Comparison of ENCODE assay signal across 13 cellular contexts in genomic region chr6:156618600-156619205, GRCh38.
DNase-seq lines count a peak whose midpoint lies in the region; ATAC-seq, FAIRE-seq and TF ChIP-seq lines count a peak whose summit lies in the region.
"Had no signal": no experiment of that assay in that cellular context is flagged by ENCODE, and none has a peak within 500 bp of the region (broad histone marks: within the 10 kb centered on the region; RNA-seq: fewer than 3 reads in every experiment).

No MANE protein-coding gene starts in this region.

- no peak overlapping the region for H3K4me3 ChIP-seq in OCI-LY1 (ENCODE audit: low read depth, low read length, poor library complexity, severe bottlenecking)
- H3K4me3 ChIP-seq in left lung = no peak overlapping the region
- H3K4me3 ChIP-seq: pancreas had no signal

- H3K4me1 ChIP-seq in OCI-LY1 (ENCODE audit: insufficient read depth, low read length, severe bottlenecking) (no peaks in the 10 kb centered on the region), left lung (peaks cover 0 to 12% of the 10 kb centered on the region in 2 donors)
- H3K4me1 ChIP-seq: pancreas had no signal

- no peaks in the 10 kb centered on the region for H3K79me2 ChIP-seq in OCI-LY1 (ENCODE audit: insufficient read depth, low read length)

- H3K36me3 ChIP-seq in OCI-LY1 (ENCODE audit: insufficient read depth, low read length) (no peaks in the 10 kb centered on the region), left lung (no peaks in the 10 kb centered on the region)
- H3K36me3 ChIP-seq: pancreas had no signal

- H3K4me2 ChIP-seq in OCI-LY1 (ENCODE audit: low read length) = no peak overlapping the region

- no peak overlapping the region for H3K9ac ChIP-seq in OCI-LY1 (ENCODE audit: low read length)

- TF ChIP-seq CTCF in D721Med (IDR thresholded peaks at IDR 0.05; ENCODE audit: insufficient read depth, missing control alignments) = peak; percentile 10
- peak; percentile 39; the same call in 1 of the 2 replicates for TF ChIP-seq CTCF in OCI-LY1 (IDR thresholded peaks at IDR 0.05; ENCODE audit: low read length)
- peak in 1 of 2 donors; percentile 16 for TF ChIP-seq CTCF in left lung (IDR thresholded peaks at IDR 0.05)

- ATAC-seq in left lung (peak; percentile 73), HG03565 (IDR thresholded peaks at IDR 0.05; ENCODE audit: unreplicated experiment) (no peak)
- ATAC-seq: left ventricle myocardium superior had no signal

- no peak overlapping the region for H2AFZ ChIP-seq in OCI-LY1 (ENCODE audit: low read length)

- H3K9me2 ChIP-seq in OCI-LY1 (ENCODE audit: low read depth, low read length) = no peaks in the 10 kb centered on the region

- intact Hi-C loops in left lung (cut with DNase I) = no loop called here

- H3K27ac ChIP-seq in OCI-LY1 (ENCODE audit: low read depth, low read length, poor library complexity, severe bottlenecking) (no peak overlapping the region), left lung (peak overlapping the region in 1 of 2 donors; percentile 29)
- H3K27ac ChIP-seq: pancreas had no signal

- H3F3A ChIP-seq in OCI-LY1 (ENCODE audit: insufficient read depth, low read length) = no peaks in the 10 kb centered on the region

- FAIRE-seq in D721Med (lab: Jason Lieb, UNC) = no peak
- FAIRE-seq: pancreas had no signal

- H3K27me3 ChIP-seq in OCI-LY1 (ENCODE audit: insufficient read depth, low read length) = peaks cover 6% of the 10 kb centered on the region; the same call in 1 of the 2 replicates
- H3K27me3 ChIP-seq in left lung = no peaks in the 10 kb centered on the region
- H3K27me3 ChIP-seq: pancreas had no signal

- H3K9me3 ChIP-seq in OCI-LY1 (ENCODE audit: low read length) (peaks cover 6% of the 10 kb centered on the region; the same call in 1 of the 2 replicates), left lung (peaks cover 0 to 2% of the 10 kb centered on the region in 2 donors)
- H3K9me3 ChIP-seq: pancreas had no signal

- no peaks in the 10 kb centered on the region for H4K20me1 ChIP-seq in OCI-LY1 (ENCODE audit: insufficient read depth, low read length)

- DNase-seq in D721Med (ENCODE audit: insufficient read length, low spot score) = no peak
- DNase-seq in NCI-H1105 treated with DMSO at 0.1 percent for 48 hours (lab: John Stamatoyannopoulos, UW) = peak; percentile 100
- DNase-seq in left lung = peak in 1 of 2 donors; percentile 62
- DNase-seq in C1 segment of cervical spinal cord (lab: John Stamatoyannopoulos, UW) = no peak
- no peak for DNase-seq in DMS53 (lab: John Stamatoyannopoulos, UW)
- no peak for DNase-seq in activated CD4-positive, alpha-beta T cell treated with anti-CD3 and anti-CD28 coated beads, Interleukin-2, amount 50 U/mL, for 1 hour
- DNase-seq: activated naive CD8-positive, alpha-beta T cell treated with anti-CD3 and anti-CD28 coated beads, Interleukin-2, amount 10 ng/mL, durations not matched to agents 7 days and 5 days; foreskin fibroblast; KBM-7; left ventricle myocardium superior; pancreas had no signal
